Comparison of ENCODE assay signal across 1 cellular context in the genomic region with DNA sequence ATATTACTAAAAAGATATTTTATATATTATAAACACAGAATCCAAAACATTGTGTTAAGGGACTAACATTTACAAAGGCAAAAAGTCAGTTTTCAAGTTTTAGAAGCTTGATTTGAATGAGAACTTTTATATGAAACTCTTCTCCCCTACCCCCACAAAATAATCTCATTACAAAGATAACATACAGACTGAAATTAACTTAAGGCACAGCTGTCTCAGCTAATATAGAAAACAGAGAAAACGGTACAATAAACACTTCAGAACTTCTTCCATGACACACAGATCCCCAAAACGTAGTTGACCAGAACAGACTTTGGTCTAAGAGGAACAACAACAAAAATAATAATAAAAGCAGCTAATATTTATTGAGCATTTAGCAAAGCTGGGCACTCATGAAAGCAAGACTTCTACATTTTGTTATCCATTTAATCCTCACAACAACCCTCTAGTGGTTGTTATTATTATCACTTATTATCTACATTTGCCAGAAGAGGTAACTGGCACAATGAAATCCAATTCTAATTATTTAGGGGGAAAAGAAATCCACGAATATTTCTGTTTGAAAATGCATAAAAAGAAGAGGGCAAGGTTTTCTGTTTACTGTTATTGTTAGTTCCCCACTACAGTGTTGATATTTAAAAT.
TF ChIP-seq lines count a peak whose summit lies in the region.

No MANE protein-coding gene starts in this region.

TF ChIP-seq in HepG2, 621 proteins besides CTCF, POLR2A, EP300 and RAD21 (continued from another document):
- TF ChIP-seq, protein P1, sequence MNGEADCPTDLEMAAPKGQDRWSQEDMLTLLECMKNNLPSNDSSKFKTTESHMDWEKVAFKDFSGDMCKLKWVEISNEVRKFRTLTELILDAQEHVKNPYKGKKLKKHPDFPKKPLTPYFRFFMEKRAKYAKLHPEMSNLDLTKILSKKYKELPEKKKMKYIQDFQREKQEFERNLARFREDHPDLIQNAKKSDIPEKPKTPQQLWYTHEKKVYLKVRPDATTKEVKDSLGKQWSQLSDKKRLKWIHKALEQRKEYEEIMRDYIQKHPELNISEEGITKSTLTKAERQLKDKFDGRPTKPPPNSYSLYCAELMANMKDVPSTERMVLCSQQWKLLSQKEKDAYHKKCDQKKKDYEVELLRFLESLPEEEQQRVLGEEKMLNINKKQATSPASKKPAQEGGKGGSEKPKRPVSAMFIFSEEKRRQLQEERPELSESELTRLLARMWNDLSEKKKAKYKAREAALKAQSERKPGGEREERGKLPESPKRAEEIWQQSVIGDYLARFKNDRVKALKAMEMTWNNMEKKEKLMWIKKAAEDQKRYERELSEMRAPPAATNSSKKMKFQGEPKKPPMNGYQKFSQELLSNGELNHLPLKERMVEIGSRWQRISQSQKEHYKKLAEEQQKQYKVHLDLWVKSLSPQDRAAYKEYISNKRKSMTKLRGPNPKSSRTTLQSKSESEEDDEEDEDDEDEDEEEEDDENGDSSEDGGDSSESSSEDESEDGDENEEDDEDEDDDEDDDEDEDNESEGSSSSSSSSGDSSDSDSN (CRISPR knock-in tag; IDR thresholded peaks at IDR 0.05) = no peak
TF ChIP-seq in HepG2: peak in this region for 0.
